ENCODE assay signal across 14 cellular contexts in genomic region chrX:79065696-79066095, GRCh38.
DNase-seq lines count a peak whose midpoint lies in the region; ATAC-seq, FAIRE-seq and TF ChIP-seq lines count a peak whose summit lies in the region.
"Had no signal": no experiment of that assay in that cellular context is flagged by ENCODE, and none has a peak within 500 bp of the region (broad histone marks: within the 10 kb centered on the region; RNA-seq: fewer than 3 reads in every experiment).

No MANE protein-coding gene starts in this region.

- intact Hi-C loops in psoas muscle (cut with DNase I), result no loop called here

- no peak overlapping the region for H3K4me3 ChIP-seq in psoas muscle
- no peak overlapping the region for H3K4me3 ChIP-seq in GM23248
- H3K4me3 ChIP-seq: thyroid gland had no signal

- ATAC-seq in GM18868 (IDR thresholded peaks at IDR 0.05; ENCODE audit: unreplicated experiment) (peak; percentile 99), GM21723 (IDR thresholded peaks at IDR 0.05; ENCODE audit: unreplicated experiment) (peak; percentile 98), HG03439 (IDR thresholded peaks at IDR 0.05; ENCODE audit: unreplicated experiment) (peak; percentile 69), psoas muscle (no peak)

- no peaks in the 10 kb centered on the region for H3K36me3 ChIP-seq in psoas muscle (ENCODE audit: insufficient read depth in 1 of 2, low read depth in 1 of 2)
- no peaks in the 10 kb centered on the region for H3K36me3 ChIP-seq in GM23248 (ENCODE audit: low read depth)
- H3K36me3 ChIP-seq: thyroid gland, WERI-Rb-1 had no signal

- H3K9me2 ChIP-seq in GM23248 (ENCODE audit: insufficient read depth), result no peaks in the 10 kb centered on the region

- no peak for TF ChIP-seq POLR2A in H54 (IDR thresholded peaks at IDR 0.05; ENCODE audit: low read depth, low read length)

- no peaks in the 10 kb centered on the region for H3K79me2 ChIP-seq in GM23248 (ENCODE audit: insufficient read depth)

- no peaks in the 10 kb centered on the region for H3F3A ChIP-seq in GM23248 (ENCODE audit: insufficient read depth)

- no peak overlapping the region for H2AFZ ChIP-seq in GM23248

- DNase-seq in UCSD-AML1 (lab: John Stamatoyannopoulos, UW; ENCODE audit: unreplicated experiment) (peak; percentile 9), psoas muscle (no peak), H54 (ENCODE audit: insufficient read length, low spot score) (no peak), GM23248 (no peak)
- no peak for DNase-seq in stimulated activated naive CD4-positive, alpha-beta T cell treated with Interleukin-2 at 50 U/mL for 16 hours (lab: John Stamatoyannopoulos, UW)
- DNase-seq: CD4-positive, CD25-positive, alpha-beta regulatory T cell; endodermal cell; nephron progenitor cell; stimulated activated CD4-positive, alpha-beta T cell treated with anti-CD3 and anti-CD28 coated beads, Interleukin-1b, Interleukin-23, amount 100 ng/mL, for 48 hours; thyroid gland; WERI-Rb-1 had no signal

- H3K9ac ChIP-seq in GM23248, result no peak overlapping the region

- H3K4me2 ChIP-seq in GM23248 (ENCODE audit: unreplicated experiment), result no peak overlapping the region

- WGBS in psoas muscle, 3 donors, result 74 to 92% (median 87%) methylated on average over 5 of the region's 5 CpGs
- 44 to 90% methylated on average over 2 to 5 of the region's 5 CpGs for WGBS in GM23248 (ENCODE audit: low coverage in 1 of 2, low lambda C conversion rate in 2 of 2, missing lambda C conversion rate in 2 of 2), 2 experiments

- H3K27me3 ChIP-seq in psoas muscle (ENCODE audit: insufficient read depth in 3 of 3, low read length in 2 of 3) (no peaks in the 10 kb centered on the region), GM23248 (replicated peaks; ENCODE audit: insufficient read depth) (no peaks in the 10 kb centered on the region)
- H3K27me3 ChIP-seq: thyroid gland had no signal

- no peak for FAIRE-seq in H54 (lab: Jason Lieb, UNC)

- no peak for TF ChIP-seq CTCF in psoas muscle (IDR thresholded peaks at IDR 0.05)

- no peaks in the 10 kb centered on the region for H3K9me3 ChIP-seq in psoas muscle
- H3K9me3 ChIP-seq in GM23248 (ENCODE audit: low read depth), result no peaks in the 10 kb centered on the region
- H3K9me3 ChIP-seq: thyroid gland had no signal

- no peaks in the 10 kb centered on the region for H4K20me1 ChIP-seq in GM23248 (ENCODE audit: insufficient read depth)

- H3K27ac ChIP-seq in psoas muscle, result no peak overlapping the region
- no peak overlapping the region for H3K27ac ChIP-seq in GM23248
- H3K27ac ChIP-seq: thyroid gland, WERI-Rb-1 had no signal

- H3K4me1 ChIP-seq in psoas muscle (no peaks in the 10 kb centered on the region), GM23248 (ENCODE audit: insufficient read depth) (no peaks in the 10 kb centered on the region)
- H3K4me1 ChIP-seq: thyroid gland had no signal

- in situ Hi-C loops in GM23248 (cut with MboI), result loop anchor here (25.0 kb wide), 1 partner anchor 503 kb away; no protein-coding TSS in a partner anchor

Comparison
In these comparisons a context has a peak if more than half of its experiments do, and no peak if none do; other contexts are left out.
1. ATAC-seq: peak in GM18868 (single experiment), GM21723 (single experiment) and HG03439 (single experiment); none in psoas muscle (0 of 4).